22 cellular contexts compared by ENCODE assay signal in the genomic region with DNA sequence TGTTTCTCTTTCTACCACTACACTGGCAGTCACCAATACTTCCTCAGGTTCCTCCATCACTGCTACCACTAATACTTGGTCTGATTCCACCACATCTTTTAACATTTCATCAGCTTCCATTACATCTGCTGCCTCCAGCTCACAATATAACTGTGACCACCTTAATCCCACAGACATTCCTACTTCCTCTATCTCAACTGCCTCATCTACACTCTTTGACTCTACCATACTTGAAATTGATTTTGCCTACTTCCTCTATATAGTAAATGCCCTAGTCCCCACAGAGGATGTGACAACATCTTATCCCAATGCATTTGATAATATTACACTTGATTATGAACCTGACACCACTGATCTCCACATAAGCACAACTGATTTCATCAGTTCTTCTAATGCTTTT.
"Had no signal": no experiment of that assay in that cellular context is flagged by ENCODE, and none has a peak within 500 bp of the region (broad histone marks: within the 10 kb centered on the region; RNA-seq: fewer than 3 reads in every experiment).

No MANE protein-coding gene starts in this region.

- H3K4me1 ChIP-seq: foreskin keratinocyte, left ventricle myocardium inferior, lower lobe of right lung, neural progenitor cell, right atrium auricular region, sigmoid colon, stomach, transverse colon had no signal

- ATAC-seq: foreskin keratinocyte, left cardiac atrium, lower lobe of right lung, natural killer cell had no signal

- DNase-seq: dermis blood vessel endothelial cell; endodermal cell; erythroblast; foreskin keratinocyte; immature natural killer cell; left cardiac atrium; left ventricle myocardium inferior; lower lobe of right lung; natural killer cell; nucleus accumbens; ovary; sigmoid colon; stimulated activated CD4-positive, alpha-beta T cell treated with anti-CD3 and anti-CD28 coated beads, Interleukin-2, amount 100 ng/mL, for 24 hours; stimulated activated CD4-positive, alpha-beta T cell treated with anti-CD3 and anti-CD28 coated beads, Interleukin-4, amount 100 ng/mL, for 4 hours; stimulated activated naive CD4-positive, alpha-beta T cell; stomach; substantia nigra; transverse colon had no signal

- H3K4me3 ChIP-seq: left ventricle myocardium inferior, lower lobe of right lung, neural progenitor cell, ovary, right atrium auricular region, sigmoid colon, skin epidermis, stomach, thoracic aorta, transverse colon had no signal

- H3K27me3 ChIP-seq: foreskin keratinocyte, neural progenitor cell, ovary, right atrium auricular region, sigmoid colon, stomach, transverse colon had no signal

- H3K9me3 ChIP-seq: lower lobe of right lung, ovary, sigmoid colon, thoracic aorta, transverse colon had no signal

- H3K36me3 ChIP-seq: left ventricle myocardium inferior, lower lobe of right lung, neural progenitor cell, ovary, right atrium auricular region, sigmoid colon, stomach, thoracic aorta, transverse colon had no signal
